Comparison of ENCODE assay signal across 21 cellular contexts in the genomic region with DNA sequence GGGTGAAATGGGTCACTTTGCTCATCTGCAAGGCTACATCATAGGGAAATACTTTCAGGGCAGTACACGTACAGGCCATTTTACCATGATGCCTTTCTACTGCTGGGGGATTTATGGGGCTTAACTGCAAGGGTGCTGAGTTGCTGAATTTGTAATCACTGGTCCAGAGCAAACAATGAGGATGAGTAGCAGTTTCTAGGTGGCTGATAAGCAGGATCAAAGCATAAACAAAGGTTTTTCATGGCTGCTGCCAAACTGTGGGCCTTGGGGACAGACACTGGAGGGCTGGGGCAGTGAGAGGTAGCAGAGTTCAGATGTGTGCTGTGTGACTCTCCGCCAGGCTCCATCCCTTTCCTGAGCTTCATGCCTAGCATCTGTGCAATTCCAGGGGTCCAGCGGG.
"Had no signal": no experiment of that assay in that cellular context is flagged by ENCODE, and none has a peak within 500 bp of the region (broad histone marks: within the 10 kb centered on the region; RNA-seq: fewer than 3 reads in every experiment).

No MANE protein-coding gene starts in this region.

- H2AFZ ChIP-seq: hepatocyte had no signal

- H3K9me3 ChIP-seq: left ventricle myocardium inferior, lower lobe of right lung, neutrophil, right atrium auricular region, stomach, thoracic aorta had no signal

- DNase-seq: cortex of kidney; dorsolateral prefrontal cortex; effector CD8-positive, alpha-beta T cell; foreskin melanocyte; head of caudate nucleus; kidney; left cardiac atrium; left ventricle myocardium inferior; lower lobe of right lung; midbrain; naive B cell; small intestine; stimulated activated CD4-positive, alpha-beta T cell treated with anti-CD3 and anti-CD28 coated beads, Interleukin-12 subunit alpha, Interleukin-12 subunit beta, amount 100 ng/mL, for 4 hours; stimulated activated naive CD4-positive, alpha-beta T cell; stomach; substantia nigra had no signal

- H3K36me3 ChIP-seq: left ventricle myocardium inferior, lower lobe of right lung, neutrophil, right atrium auricular region, thoracic aorta had no signal

- H3K27ac ChIP-seq: dorsolateral prefrontal cortex, hepatocyte, left ventricle myocardium inferior, lower lobe of right lung, neutrophil, right atrium auricular region, stomach, thoracic aorta had no signal

- H3K27me3 ChIP-seq: dorsolateral prefrontal cortex, hepatocyte, neutrophil, right atrium auricular region, stomach had no signal

- ATAC-seq: left cardiac atrium, lower lobe of right lung had no signal

- FAIRE-seq: kidney, small intestine, urothelium cell line had no signal

- H3K4me1 ChIP-seq: left ventricle myocardium inferior, lower lobe of right lung, right atrium auricular region, stomach had no signal

- H3K4me2 ChIP-seq: hepatocyte had no signal

- H3K4me3 ChIP-seq: dorsolateral prefrontal cortex, hepatocyte, left ventricle myocardium inferior, lower lobe of right lung, right atrium auricular region, stomach, thoracic aorta had no signal
